14 cellular contexts compared by ENCODE assay signal in genomic region chr14:100405752-100406455, GRCh38. TPM values are rescaled to one million over a fixed set of nuclear protein-coding genes. Genes with fewer than 3 reads are reported as not detected.
DNase-seq lines count a peak whose midpoint lies in the region; ATAC-seq, FAIRE-seq and TF ChIP-seq lines count a peak whose summit lies in the region.
"Had no signal": no experiment of that assay in that cellular context is flagged by ENCODE, and none has a peak within 500 bp of the region (broad histone marks: within the 10 kb centered on the region; RNA-seq: fewer than 3 reads in every experiment).

No MANE protein-coding gene starts in this region.

- no peak for ATAC-seq in naive thymus-derived CD8-positive, alpha-beta T cell
- ATAC-seq in SK-N-SH treated with all-trans-retinoic acid at 6 μM for 48 hours: no peak
- ATAC-seq in GM19351 (IDR thresholded peaks at IDR 0.05; ENCODE audit: unreplicated experiment): no peak

- no peaks in the 10 kb centered on the region for H3K36me3 Mint-ChIP-seq in CD4-positive, alpha-beta memory T cell
- no peaks in the 10 kb centered on the region for H3K36me3 Mint-ChIP-seq in brain
- H3K36me3 Mint-ChIP-seq in naive thymus-derived CD8-positive, alpha-beta T cell: peaks cover 0 to 2% (median 0%) of the 10 kb centered on the region in 3 donors
- H3K36me3 Mint-ChIP-seq in endothelial cell (ENCODE audit: low read depth, unreplicated experiment): peaks cover 3% of the 10 kb centered on the region

- TF ChIP-seq CTCF in brain (conservative IDR thresholded peaks at IDR 0.05) (no peak), endothelial cell (IDR thresholded peaks at IDR 0.05; ENCODE audit: unreplicated experiment) (no peak)

- no peaks in the 10 kb centered on the region for H3K27me3 ChIP-seq in CD4-positive, alpha-beta memory T cell (ENCODE audit: insufficient read depth, low read length)
- H3K27me3 ChIP-seq: sigmoid colon, suprapubic skin had no signal

- H3K4me3 ChIP-seq in CD4-positive, alpha-beta memory T cell (ENCODE audit: low read length in 2 of 2): no peak overlapping the region
- H3K4me3 ChIP-seq: sigmoid colon, suprapubic skin had no signal

- TF ChIP-seq POLR2A in H54 (IDR thresholded peaks at IDR 0.05; ENCODE audit: low read depth, low read length): no peak

- H3K4me1 Mint-ChIP-seq in CD4-positive, alpha-beta memory T cell: peaks cover 26 to 49% (median 30%) of the 10 kb centered on the region in 4 donors
- peaks cover 88% of the 10 kb centered on the region for H3K4me1 Mint-ChIP-seq in brain
- peaks cover 31 to 45% (median 41%) of the 10 kb centered on the region in 4 donors for H3K4me1 Mint-ChIP-seq in naive thymus-derived CD8-positive, alpha-beta T cell
- peaks cover 10% of the 10 kb centered on the region for H3K4me1 Mint-ChIP-seq in endothelial cell (ENCODE audit: unreplicated experiment)

- H3K27ac ChIP-seq in CD4-positive, alpha-beta memory T cell (ENCODE audit: low read depth, low read length): peak overlapping the region; percentile 3
- H3K27ac ChIP-seq: sigmoid colon, suprapubic skin had no signal

- CTCF ChIA-PET in CD4-positive, alpha-beta memory T cell (lab: Charles Lee; ENCODE audit: partially characterized antibody): interaction anchor here (0.8 to 3.8 kb wide), 2 partner anchors 21 to 240 kb away, joined by 4 to 14 read pairs; no protein-coding TSS in a partner anchor

- DNase-seq in CD4-positive, alpha-beta memory T cell: no peak
- no peak for DNase-seq in H54 (ENCODE audit: insufficient read length, low spot score)
- no peak for DNase-seq in naive thymus-derived CD8-positive, alpha-beta T cell
- DNase-seq in endothelial cell (ENCODE audit: low spot score): no peak
- DNase-seq: Caco-2, kidney, NCI-H1694, sigmoid colon had no signal

- POLR2A ChIA-PET in CD4-positive, alpha-beta memory T cell (lab: Charles Lee; ENCODE audit: partially characterized antibody): no interaction called here
- POLR2A ChIA-PET in naive thymus-derived CD8-positive, alpha-beta T cell (lab: Charles Lee): no interaction called here

- intact Hi-C loops in CD4-positive, alpha-beta memory T cell (cut with micrococcal nuclease): no loop called here

- H3K9me3 ChIP-seq in CD4-positive, alpha-beta memory T cell (ENCODE audit: control insufficient read depth in 1 of 2, low read length in 2 of 2): no peaks in the 10 kb centered on the region
- H3K9me3 ChIP-seq: Caco-2, sigmoid colon, suprapubic skin had no signal

- H3K27ac Mint-ChIP-seq in CD4-positive, alpha-beta memory T cell: peak overlapping the region; percentile 37 to 93 (median 89)
- H3K27ac Mint-ChIP-seq in brain (peak overlapping the region in 3 of 5 experiments; percentile 16 to 77 (median 64)), endothelial cell (ENCODE audit: unreplicated experiment) (no peak overlapping the region)
- H3K27ac Mint-ChIP-seq in naive thymus-derived CD8-positive, alpha-beta T cell: peak overlapping the region; percentile 63 to 91 (median 80)

- H3K36me3 ChIP-seq in CD4-positive, alpha-beta memory T cell (ENCODE audit: insufficient read depth, low read length): no peaks in the 10 kb centered on the region
- H3K36me3 ChIP-seq: sigmoid colon, suprapubic skin had no signal

- H3K4me3 Mint-ChIP-seq in CD4-positive, alpha-beta memory T cell: peak overlapping the region in 7 of 8 donors; percentile 19 to 80 (median 70)
- no peak overlapping the region for H3K4me3 Mint-ChIP-seq in brain
- peak overlapping the region in 9 of 10 donors; percentile 3 to 74 (median 37) for H3K4me3 Mint-ChIP-seq in naive thymus-derived CD8-positive, alpha-beta T cell
- no peak overlapping the region for H3K4me3 Mint-ChIP-seq in endothelial cell (ENCODE audit: unreplicated experiment)

- peaks cover 35% of the 10 kb centered on the region for H3K4me1 ChIP-seq in CD4-positive, alpha-beta memory T cell (ENCODE audit: insufficient read depth, low read length)
- H3K4me1 ChIP-seq: Caco-2 had no signal

- peak; percentile 20 for FAIRE-seq in H54 (lab: Jason Lieb, UNC)
- FAIRE-seq: endothelial cell of umbilical vein, kidney had no signal

- no peaks in the 10 kb centered on the region for H3K27me3 Mint-ChIP-seq in CD4-positive, alpha-beta memory T cell
- no peaks in the 10 kb centered on the region for H3K27me3 Mint-ChIP-seq in brain
- H3K27me3 Mint-ChIP-seq in naive thymus-derived CD8-positive, alpha-beta T cell: no peaks in the 10 kb centered on the region
- H3K27me3 Mint-ChIP-seq in endothelial cell (ENCODE audit: unreplicated experiment): no peaks in the 10 kb centered on the region

- no peaks in the 10 kb centered on the region for H3K9me3 Mint-ChIP-seq in CD4-positive, alpha-beta memory T cell
- no peaks in the 10 kb centered on the region for H3K9me3 Mint-ChIP-seq in brain
- no peaks in the 10 kb centered on the region for H3K9me3 Mint-ChIP-seq in naive thymus-derived CD8-positive, alpha-beta T cell
- no peaks in the 10 kb centered on the region for H3K9me3 Mint-ChIP-seq in endothelial cell (ENCODE audit: unreplicated experiment)
- H3K9me3 Mint-ChIP-seq: activated T-helper 2 cell treated with anti-CD3 and anti-CD28 coated beads, Interferon-gamma antibody, Interleukin-2, Interleukin-4, amounts not matched to agents 10 μg/mL and 5 μg/mL and 100 μg/mL, durations not matched to agents 14 hours and 24 hours and 36 hours had no signal

TF ChIP-seq in SK-N-SH treated with all-trans-retinoic acid at 6 μM for 48 hours, 23 proteins besides CTCF, POLR2A, EP300 and RAD21 (continues in another document):
- TF ChIP-seq GLIS3 (CRISPR knock-in tag; IDR thresholded peaks at IDR 0.05): no peak
- no peak for TF ChIP-seq TSHZ2 (CRISPR knock-in tag; IDR thresholded peaks at IDR 0.05)
- TF ChIP-seq OSR1 (CRISPR knock-in tag; IDR thresholded peaks at IDR 0.05): no peak
- TF ChIP-seq TOX (CRISPR knock-in tag; IDR thresholded peaks at IDR 0.05; ENCODE audit: borderline replicate concordance): no peak
- TF ChIP-seq RARB (CRISPR knock-in tag; IDR thresholded peaks at IDR 0.05): no peak
- no peak for TF ChIP-seq BACH2 (CRISPR knock-in tag; IDR thresholded peaks at IDR 0.05; ENCODE audit: borderline replicate concordance)
- TF ChIP-seq CSDC2 (CRISPR knock-in tag; IDR thresholded peaks at IDR 0.05): no peak
- TF ChIP-seq TCF4 (CRISPR knock-in tag; IDR thresholded peaks at IDR 0.05; ENCODE audit: borderline replicate concordance): no peak
- TF ChIP-seq ZFP30 (CRISPR knock-in tag; IDR thresholded peaks at IDR 0.05): no peak
- TF ChIP-seq PPARA (CRISPR knock-in tag; IDR thresholded peaks at IDR 0.05; ENCODE audit: borderline replicate concordance): no peak
- no peak for TF ChIP-seq ISL1 (CRISPR knock-in tag; IDR thresholded peaks at IDR 0.05)
- no peak for TF ChIP-seq CREB5 (CRISPR knock-in tag; IDR thresholded peaks at IDR 0.05; ENCODE audit: low read depth)

RNA-seq across cellular contexts. Expression of gene WDR25, which starts 29.6 kb away (rescaled TPM):
- 1 to 10 TPM; 5.7 to 6.5 TPM for total RNA-seq in CD4-positive, alpha-beta memory T cell
- 10 to 100 TPM in 1 of 2 donors, 1 to 10 TPM in 1; 9.2 to 14.4 TPM for polyA plus RNA-seq in CD4-positive, alpha-beta memory T cell
- polyA plus RNA-seq in brain (ENCODE audit: insufficient read depth, low read depth, low replicate concordance): 22.8 TPM
- 1 to 10 TPM; 6.2 to 6.6 TPM for total RNA-seq in naive thymus-derived CD8-positive, alpha-beta T cell
- 10 to 100 TPM in 2 of 3 donors, 1 to 10 TPM in 1; 8.3 to 11.9 (median 10.7) TPM for polyA plus RNA-seq in naive thymus-derived CD8-positive, alpha-beta T cell
- total RNA-seq in endothelial cell (ENCODE audit: unreplicated experiment): 14.2 TPM

Comparison
In these comparisons a context has a peak if more than half of its experiments do, and no peak if none do; other contexts are left out.
1. H3K4me3 Mint-ChIP-seq: peak in CD4-positive, alpha-beta memory T cell (7 of 8) and naive thymus-derived CD8-positive, alpha-beta T cell (9 of 10); none in brain (0 of 5) and endothelial cell (single experiment).